23 cellular contexts compared by ENCODE assay signal in genomic region chr6:149208071-149208670, GRCh38.
"Had no signal": no experiment of that assay in that cellular context is flagged by ENCODE, and none has a peak within 500 bp of the region (broad histone marks: within the 10 kb centered on the region; RNA-seq: fewer than 3 reads in every experiment).

No MANE protein-coding gene starts in this region.

- DNase-seq: activated CD4-positive, CD25-positive, alpha-beta regulatory T cell treated with anti-CD3 and anti-CD28 coated beads, Interleukin-2, amount 50 U/mL, for 72 hours; activated effector memory CD4-positive, alpha-beta T cell treated with Interleukin-2 at 50 U/mL for 16 hours; activated naive CD4-positive, alpha-beta T cell treated with anti-CD3 and anti-CD28 coated beads for 36 hours; activated naive CD8-positive, alpha-beta T cell treated with anti-CD3 and anti-CD28 coated beads, Interleukin-2, amount 10 ng/mL, durations not matched to agents 7 days and 5 days; activated T-cell treated with anti-CD3 and anti-CD28 coated beads, Interleukin-2, amount 50 U/mL, for 24 hours; brain microvascular endothelial cell; central memory CD4-positive, alpha-beta T cell; colonic mucosa; heart left ventricle; islet precursor cell; lower lobe of right lung; naive thymus-derived CD4-positive, alpha-beta T cell; retina; sigmoid colon; stimulated activated CD4-positive, alpha-beta T cell treated with anti-CD3 and anti-CD28 coated beads, Interleukin-2, amount 100 ng/mL, for 48 hours; stimulated activated CD8-positive, alpha-beta memory T cell treated with anti-CD3 and anti-CD28 coated beads, Interleukin-4, amount 100 ng/mL, for 48 hours; stimulated activated naive CD4-positive, alpha-beta T cell; WERI-Rb-1 had no signal

- H3K27me3 ChIP-seq: brain microvascular endothelial cell, colonic mucosa, heart left ventricle, sigmoid colon, upper lobe of left lung had no signal

- H3K4me3 ChIP-seq: colonic mucosa, heart left ventricle, lower lobe of right lung, sigmoid colon, smooth muscle cell, thoracic aorta, upper lobe of left lung had no signal

- H3K4me1 ChIP-seq: colonic mucosa, upper lobe of left lung had no signal

- H3K9me3 Mint-ChIP-seq: activated naive CD4-positive, alpha-beta T cell treated with anti-CD3 and anti-CD28 coated beads for 36 hours had no signal

- H3K36me3 ChIP-seq: brain microvascular endothelial cell, colonic mucosa, heart left ventricle, lower lobe of right lung, sigmoid colon, thoracic aorta, upper lobe of left lung, WERI-Rb-1 had no signal

- FAIRE-seq: TTC549 had no signal

- H3K9me3 ChIP-seq: colonic mucosa, heart left ventricle, lower lobe of right lung, sigmoid colon, thoracic aorta, upper lobe of left lung had no signal

- H3K27me3 Mint-ChIP-seq: activated naive CD8-positive, alpha-beta T cell treated with anti-CD3 and anti-CD28 coated beads, Interleukin-2, amount 10 ng/mL, durations not matched to agents 7 days and 5 days; activated T-cell treated with anti-CD3 and anti-CD28 coated beads, Interleukin-2, amount 50 U/mL, for 24 hours; naive thymus-derived CD4-positive, alpha-beta T cell had no signal

- H3K27ac ChIP-seq: brain microvascular endothelial cell, colonic mucosa, heart left ventricle, lower lobe of right lung, thoracic aorta, upper lobe of left lung, WERI-Rb-1 had no signal

- H3K4me3 Mint-ChIP-seq: activated naive CD4-positive, alpha-beta T cell treated with anti-CD3 and anti-CD28 coated beads for 36 hours; activated naive CD8-positive, alpha-beta T cell treated with anti-CD3 and anti-CD28 coated beads, Interleukin-2, amount 10 ng/mL, durations not matched to agents 7 days and 5 days; activated T-cell treated with anti-CD3 and anti-CD28 coated beads, Interleukin-2, amount 50 U/mL, for 24 hours; naive thymus-derived CD4-positive, alpha-beta T cell had no signal

- H3K4me2 ChIP-seq: smooth muscle cell had no signal

- ATAC-seq: heart left ventricle; lower lobe of right lung; naive thymus-derived CD4-positive, alpha-beta T cell; SK-N-SH treated with all-trans-retinoic acid at 6 μM for 48 hours had no signal

- H3K27ac Mint-ChIP-seq: activated naive CD4-positive, alpha-beta T cell treated with anti-CD3 and anti-CD28 coated beads for 36 hours; activated naive CD8-positive, alpha-beta T cell treated with anti-CD3 and anti-CD28 coated beads, Interleukin-2, amount 10 ng/mL, durations not matched to agents 7 days and 5 days; activated T-cell treated with anti-CD3 and anti-CD28 coated beads, Interleukin-2, amount 50 U/mL, for 24 hours had no signal
